In genomic region chr6:41894366-41895299, GRCh38 we compare ENCODE assay signal across 2 cellular contexts.
TF ChIP-seq lines count a peak whose summit lies in the region.

No MANE protein-coding gene starts in this region.

TF ChIP-seq in K562, 482 proteins besides CTCF, POLR2A, EP300 and RAD21 (continues in another document):
- TF ChIP-seq CXXC5 (CRISPR knock-in tag; IDR thresholded peaks at IDR 0.05) (no peak), NR2F6 (CRISPR knock-in tag; IDR thresholded peaks at IDR 0.05) (no peak), NFE2 (IDR thresholded peaks at IDR 0.05; ENCODE audit: low read depth) (no peak), MEF2D (tag; conservative IDR thresholded peaks at IDR 0.05; ENCODE audit: low read depth) (no peak), SRSF7 (optimal IDR thresholded peaks at IDR 0.05; ENCODE audit: low read depth, low read length) (no peak), ZNF217 (CRISPR knock-in tag; IDR thresholded peaks at IDR 0.05) (no peak), MXI1 (IDR thresholded peaks at IDR 0.05; ENCODE audit: low read depth, low read length) (no peak), PHB (CRISPR knock-in tag; IDR thresholded peaks at IDR 0.05) (no peak), ZNF121 (CRISPR knock-in tag; conservative IDR thresholded peaks at IDR 0.05) (no peak), NCOA6 (IDR thresholded peaks at IDR 0.05) (no peak), LARP7 (IDR thresholded peaks at IDR 0.05) (peak; percentile 79; the same call in 1 of the 2 replicates), EGR1 (conservative IDR thresholded peaks at IDR 0.05) (peak; percentile 40; the same call in 1 of the 2 replicates), PHB2 (IDR thresholded peaks at IDR 0.05; ENCODE audit: low read depth) (peak; percentile 69; the same call in 1 of the 2 replicates), MXD1 (CRISPR knock-in tag; IDR thresholded peaks at IDR 0.05; ENCODE audit: borderline replicate concordance, poor library complexity, severe bottlenecking) (no peak), ZKSCAN8 (CRISPR knock-in tag; IDR thresholded peaks at IDR 0.05) (no peak), XRCC3 (IDR thresholded peaks at IDR 0.05) (no peak), GABPB1 (CRISPR knock-in tag; IDR thresholded peaks at IDR 0.05) (no peak), TBP (optimal IDR thresholded peaks at IDR 0.05; ENCODE audit: low read depth, low read length) (no peak), SREBF2 (CRISPR knock-in tag; IDR thresholded peaks at IDR 0.05) (no peak)
- TF ChIP-seq, protein P1, sequence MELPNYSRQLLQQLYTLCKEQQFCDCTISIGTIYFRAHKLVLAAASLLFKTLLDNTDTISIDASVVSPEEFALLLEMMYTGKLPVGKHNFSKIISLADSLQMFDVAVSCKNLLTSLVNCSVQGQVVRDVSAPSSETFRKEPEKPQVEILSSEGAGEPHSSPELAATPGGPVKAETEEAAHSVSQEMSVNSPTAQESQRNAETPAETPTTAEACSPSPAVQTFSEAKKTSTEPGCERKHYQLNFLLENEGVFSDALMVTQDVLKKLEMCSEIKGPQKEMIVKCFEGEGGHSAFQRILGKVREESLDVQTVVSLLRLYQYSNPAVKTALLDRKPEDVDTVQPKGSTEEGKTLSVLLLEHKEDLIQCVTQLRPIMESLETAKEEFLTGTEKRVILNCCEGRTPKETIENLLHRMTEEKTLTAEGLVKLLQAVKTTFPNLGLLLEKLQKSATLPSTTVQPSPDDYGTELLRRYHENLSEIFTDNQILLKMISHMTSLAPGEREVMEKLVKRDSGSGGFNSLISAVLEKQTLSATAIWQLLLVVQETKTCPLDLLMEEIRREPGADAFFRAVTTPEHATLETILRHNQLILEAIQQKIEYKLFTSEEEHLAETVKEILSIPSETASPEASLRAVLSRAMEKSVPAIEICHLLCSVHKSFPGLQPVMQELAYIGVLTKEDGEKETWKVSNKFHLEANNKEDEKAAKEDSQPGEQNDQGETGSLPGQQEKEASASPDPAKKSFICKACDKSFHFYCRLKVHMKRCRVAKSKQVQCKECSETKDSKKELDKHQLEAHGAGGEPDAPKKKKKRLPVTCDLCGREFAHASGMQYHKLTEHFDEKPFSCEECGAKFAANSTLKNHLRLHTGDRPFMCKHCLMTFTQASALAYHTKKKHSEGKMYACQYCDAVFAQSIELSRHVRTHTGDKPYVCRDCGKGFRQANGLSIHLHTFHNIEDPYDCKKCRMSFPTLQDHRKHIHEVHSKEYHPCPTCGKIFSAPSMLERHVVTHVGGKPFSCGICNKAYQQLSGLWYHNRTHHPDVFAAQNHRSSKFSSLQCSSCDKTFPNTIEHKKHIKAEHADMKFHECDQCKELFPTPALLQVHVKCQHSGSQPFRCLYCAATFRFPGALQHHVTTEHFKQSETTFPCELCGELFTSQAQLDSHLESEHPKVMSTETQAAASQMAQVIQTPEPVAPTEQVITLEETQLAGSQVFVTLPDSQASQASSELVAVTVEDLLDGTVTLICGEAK (IDR thresholded peaks at IDR 0.05) = 0 out of 2 replicates have a peak, but pooled peaks have one; percentile 59
- TF ChIP-seq, protein P1 (CRISPR knock-in tag; IDR thresholded peaks at IDR 0.05) = no peak
- TF ChIP-seq, protein P2, sequence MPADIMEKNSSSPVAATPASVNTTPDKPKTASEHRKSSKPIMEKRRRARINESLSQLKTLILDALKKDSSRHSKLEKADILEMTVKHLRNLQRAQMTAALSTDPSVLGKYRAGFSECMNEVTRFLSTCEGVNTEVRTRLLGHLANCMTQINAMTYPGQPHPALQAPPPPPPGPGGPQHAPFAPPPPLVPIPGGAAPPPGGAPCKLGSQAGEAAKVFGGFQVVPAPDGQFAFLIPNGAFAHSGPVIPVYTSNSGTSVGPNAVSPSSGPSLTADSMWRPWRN (IDR thresholded peaks at IDR 0.05; ENCODE audit: low read depth) = no peak
- TF ChIP-seq, protein P3, sequence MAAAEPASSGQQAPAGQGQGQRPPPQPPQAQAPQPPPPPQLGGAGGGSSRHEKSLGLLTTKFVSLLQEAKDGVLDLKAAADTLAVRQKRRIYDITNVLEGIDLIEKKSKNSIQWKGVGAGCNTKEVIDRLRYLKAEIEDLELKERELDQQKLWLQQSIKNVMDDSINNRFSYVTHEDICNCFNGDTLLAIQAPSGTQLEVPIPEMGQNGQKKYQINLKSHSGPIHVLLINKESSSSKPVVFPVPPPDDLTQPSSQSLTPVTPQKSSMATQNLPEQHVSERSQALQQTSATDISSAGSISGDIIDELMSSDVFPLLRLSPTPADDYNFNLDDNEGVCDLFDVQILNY (CRISPR knock-in tag; IDR thresholded peaks at IDR 0.05) = no peak

TF ChIP-seq in HepG2, 621 proteins besides CTCF, POLR2A, EP300 and RAD21 (continues in another document):
- no peak for TF ChIP-seq RARA (CRISPR knock-in tag; IDR thresholded peaks at IDR 0.05)
- no peak for TF ChIP-seq SP140L (CRISPR knock-in tag; IDR thresholded peaks at IDR 0.05; ENCODE audit: borderline replicate concordance)
- TF ChIP-seq HNF4G (IDR thresholded peaks at IDR 0.05; ENCODE audit: borderline replicate concordance, low read depth, low read length) = no peak
- TF ChIP-seq HNF4G (CRISPR knock-in tag; IDR thresholded peaks at IDR 0.05; ENCODE audit: borderline replicate concordance, low read depth) = no peak
- no peak for TF ChIP-seq NFYB (CRISPR knock-in tag; IDR thresholded peaks at IDR 0.05)
- TF ChIP-seq MYC (CRISPR knock-in tag; IDR thresholded peaks at IDR 0.05; ENCODE audit: borderline replicate concordance) = no peak
- no peak for TF ChIP-seq MZF1 (CRISPR knock-in tag; IDR thresholded peaks at IDR 0.05; ENCODE audit: borderline replicate concordance)
- TF ChIP-seq IRF9 (CRISPR knock-in tag; IDR thresholded peaks at IDR 0.05; ENCODE audit: borderline replicate concordance) = no peak
- no peak for TF ChIP-seq ZNF569 (CRISPR knock-in tag; IDR thresholded peaks at IDR 0.05; ENCODE audit: borderline replicate concordance)
- no peak for TF ChIP-seq ZNF180 (CRISPR knock-in tag; IDR thresholded peaks at IDR 0.05; ENCODE audit: borderline replicate concordance, low read depth)
- TF ChIP-seq ZMYM3 (CRISPR knock-in tag; IDR thresholded peaks at IDR 0.05) = no peak
- TF ChIP-seq ZNF326 (CRISPR knock-in tag; IDR thresholded peaks at IDR 0.05; ENCODE audit: borderline replicate concordance) = no peak
- TF ChIP-seq PRDM4 (CRISPR knock-in tag; IDR thresholded peaks at IDR 0.05; ENCODE audit: borderline replicate concordance) = no peak
- no peak for TF ChIP-seq BRD4 (CRISPR knock-in tag; IDR thresholded peaks at IDR 0.05)
- no peak for TF ChIP-seq ZNF317 (CRISPR knock-in tag; IDR thresholded peaks at IDR 0.05)
- no peak for TF ChIP-seq ZEB1 (IDR thresholded peaks at IDR 0.05; ENCODE audit: insufficient replicate concordance, low read depth)
- TF ChIP-seq ZBTB49 (CRISPR knock-in tag; IDR thresholded peaks at IDR 0.05; ENCODE audit: borderline replicate concordance) = no peak
- TF ChIP-seq ZFY (CRISPR knock-in tag; IDR thresholded peaks at IDR 0.05) = no peak
- TF ChIP-seq, protein P4, sequence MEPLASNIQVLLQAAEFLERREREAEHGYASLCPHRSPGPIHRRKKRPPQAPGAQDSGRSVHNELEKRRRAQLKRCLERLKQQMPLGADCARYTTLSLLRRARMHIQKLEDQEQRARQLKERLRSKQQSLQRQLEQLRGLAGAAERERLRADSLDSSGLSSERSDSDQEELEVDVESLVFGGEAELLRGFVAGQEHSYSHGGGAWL (CRISPR knock-in tag; IDR thresholded peaks at IDR 0.05) = no peak
- TF ChIP-seq, protein P5, sequence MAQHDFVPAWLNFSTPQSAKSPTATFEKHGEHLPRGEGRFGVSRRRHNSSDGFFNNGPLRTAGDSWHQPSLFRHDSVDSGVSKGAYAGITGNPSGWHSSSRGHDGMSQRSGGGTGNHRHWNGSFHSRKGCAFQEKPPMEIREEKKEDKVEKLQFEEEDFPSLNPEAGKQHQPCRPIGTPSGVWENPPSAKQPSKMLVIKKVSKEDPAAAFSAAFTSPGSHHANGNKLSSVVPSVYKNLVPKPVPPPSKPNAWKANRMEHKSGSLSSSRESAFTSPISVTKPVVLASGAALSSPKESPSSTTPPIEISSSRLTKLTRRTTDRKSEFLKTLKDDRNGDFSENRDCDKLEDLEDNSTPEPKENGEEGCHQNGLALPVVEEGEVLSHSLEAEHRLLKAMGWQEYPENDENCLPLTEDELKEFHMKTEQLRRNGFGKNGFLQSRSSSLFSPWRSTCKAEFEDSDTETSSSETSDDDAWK (CRISPR knock-in tag; IDR thresholded peaks at IDR 0.05) = no peak
- no peak for TF ChIP-seq RFXANK (CRISPR knock-in tag; IDR thresholded peaks at IDR 0.05)
- no peak for TF ChIP-seq JDP2 (CRISPR knock-in tag; IDR thresholded peaks at IDR 0.05; ENCODE audit: borderline replicate concordance)
- TF ChIP-seq ZBTB38 (CRISPR knock-in tag; IDR thresholded peaks at IDR 0.05) = 0 out of 2 replicates have a peak, but pooled peaks have one; percentile 15
- no peak for TF ChIP-seq ATF1 (CRISPR knock-in tag; IDR thresholded peaks at IDR 0.05)
- no peak; the same call in 1 of the 2 replicates for TF ChIP-seq ZNF788 (CRISPR knock-in tag; IDR thresholded peaks at IDR 0.05; ENCODE audit: borderline replicate concordance)
- peak; percentile 94 for TF ChIP-seq PCBP2 (optimal IDR thresholded peaks at IDR 0.05; ENCODE audit: low read depth, low read length, poor library complexity, severe bottlenecking)
